ENCODE assay signal across 1 cellular context in genomic region chr9:130599625-130600024, GRCh38.
TF ChIP-seq lines count a peak whose summit lies in the region.

No MANE protein-coding gene starts in this region.

TF ChIP-seq in H1, 55 proteins besides CTCF, POLR2A, EP300 and RAD21:
- TF ChIP-seq TEAD4 (IDR thresholded peaks at IDR 0.05; ENCODE audit: low read depth, low read length) = peak; percentile 54; the same call in 1 of the 2 replicates
- no peak for TF ChIP-seq EGR1 (IDR thresholded peaks at IDR 0.05; ENCODE audit: borderline replicate concordance, low read depth, low read length)
